15 cellular contexts compared by ENCODE assay signal in genomic region chr20:38196016-38196415, GRCh38. TPM values are rescaled to one million over a fixed set of nuclear protein-coding genes. Genes with fewer than 3 reads are reported as not detected.
DNase-seq lines count a peak whose midpoint lies in the region; ATAC-seq and TF ChIP-seq lines count a peak whose summit lies in the region.
"Had no signal": no experiment of that assay in that cellular context is flagged by ENCODE, and none has a peak within 500 bp of the region (broad histone marks: within the 10 kb centered on the region; RNA-seq: fewer than 3 reads in every experiment).

No MANE protein-coding gene starts in this region.

- intact Hi-C loops in cardiac septum (cut with DNase I) (no loop called here), left cardiac atrium (cut with DNase I) (no loop called here), esophagus squamous epithelium (cut with DNase I) (no loop called here)

- WGBS in esophagus squamous epithelium, 2 donors: 81 to 83% methylated on average over 2 to 5 of the region's 5 CpGs

- peak overlapping the region in 3 of 4 donors; percentile 30 to 70 (median 48) for H3K27ac ChIP-seq in esophagus squamous epithelium
- H3K27ac ChIP-seq: parathyroid adenoma had no signal

- peaks cover 6% of the 10 kb centered on the region for H3K4me1 Mint-ChIP-seq in neural crest cell
- H3K4me1 Mint-ChIP-seq: stimulated activated effector memory CD8-positive, alpha-beta T cell treated with anti-CD3 and anti-CD28 coated beads, Interleukin-12 subunit alpha, Interleukin-12 subunit beta, amount 100 ng/mL, for 72 hours had no signal

- TF ChIP-seq POLR2A in esophagus squamous epithelium (IDR thresholded peaks at IDR 0.05): no peak

- peaks cover 7 to 18% (median 16%) of the 10 kb centered on the region in 3 donors for H3K4me1 ChIP-seq in esophagus squamous epithelium

- no peaks in the 10 kb centered on the region for H3K36me3 Mint-ChIP-seq in neural crest cell (ENCODE audit: low read depth)
- H3K36me3 Mint-ChIP-seq: stimulated activated effector memory CD8-positive, alpha-beta T cell treated with anti-CD3 and anti-CD28 coated beads, Interleukin-12 subunit alpha, Interleukin-12 subunit beta, amount 100 ng/mL, for 72 hours had no signal

- H3K27me3 Mint-ChIP-seq in neural crest cell (ENCODE audit: low read depth): no peaks in the 10 kb centered on the region

- peaks cover 4% of the 10 kb centered on the region for H3K9me3 Mint-ChIP-seq in neural crest cell
- H3K9me3 Mint-ChIP-seq: stimulated activated effector memory CD8-positive, alpha-beta T cell treated with anti-CD3 and anti-CD28 coated beads, Interleukin-12 subunit alpha, Interleukin-12 subunit beta, amount 100 ng/mL, for 72 hours had no signal

- ATAC-seq in left cardiac atrium (no peak), HG03039 (IDR thresholded peaks at IDR 0.05; ENCODE audit: unreplicated experiment) (no peak), HG03159 (IDR thresholded peaks at IDR 0.05; ENCODE audit: unreplicated experiment) (no peak)
- ATAC-seq: stimulated activated effector memory CD8-positive, alpha-beta T cell treated with anti-CD3 and anti-CD28 coated beads, Interleukin-12 subunit alpha, Interleukin-12 subunit beta, amount 100 ng/mL, for 72 hours had no signal

- no peaks in the 10 kb centered on the region for H3K36me3 ChIP-seq in esophagus squamous epithelium

- no peak overlapping the region for H3K4me3 Mint-ChIP-seq in neural crest cell
- H3K4me3 Mint-ChIP-seq: stimulated activated effector memory CD8-positive, alpha-beta T cell treated with anti-CD3 and anti-CD28 coated beads, Interleukin-12 subunit alpha, Interleukin-12 subunit beta, amount 100 ng/mL, for 72 hours had no signal

- H3K27me3 ChIP-seq in esophagus squamous epithelium: peaks cover 0 to 6% (median 0%) of the 10 kb centered on the region in 4 donors

- in situ Hi-C loops in GM13976 (cut with MboI; ENCODE audit: low sequenced_read_pairs, unreplicated experiment): no loop called here

- DNase-seq in cardiac septum (ENCODE audit: low spot score) (peak; percentile 46), left cardiac atrium (no peak), esophagus squamous epithelium (lab: John Stamatoyannopoulos, UW) (no peak), neural crest cell (ENCODE audit: low read depth, low spot score) (no peak), NCI-H2107 treated with DMSO at 0.1 percent for 48 hours (lab: John Stamatoyannopoulos, UW; ENCODE audit: unreplicated experiment) (no peak), GM13976 (ENCODE audit: low spot score) (no peak)
- DNase-seq: activated CD4-positive, alpha-beta T cell treated with anti-CD3 and anti-CD28 coated beads for 1 hour; activated CD8-positive, alpha-beta memory T cell treated with anti-CD3 and anti-CD28 coated beads, Interleukin-2, amount 50 U/mL, for 4 hours; activated naive CD4-positive, alpha-beta T cell treated with Interleukin-2 at 50 U/mL for 16 hours; NCI-H1436; NCI-H345 had no signal

- no peaks in the 10 kb centered on the region for H3K9me3 ChIP-seq in esophagus squamous epithelium

- H3K27ac Mint-ChIP-seq in neural crest cell (ENCODE audit: unreplicated experiment): peak overlapping the region; percentile 75
- H3K27ac Mint-ChIP-seq: stimulated activated effector memory CD8-positive, alpha-beta T cell treated with anti-CD3 and anti-CD28 coated beads, Interleukin-12 subunit alpha, Interleukin-12 subunit beta, amount 100 ng/mL, for 72 hours had no signal

- TF ChIP-seq CTCF in esophagus squamous epithelium (IDR thresholded peaks at IDR 0.05) (no peak), neural crest cell (conservative IDR thresholded peaks at IDR 0.05) (no peak), GM13976 (IDR thresholded peaks at IDR 0.05; ENCODE audit: borderline replicate concordance, control extremely low read depth, extremely low read depth, insufficient read depth, missing control alignments) (no peak)

- no peak overlapping the region for H3K4me3 ChIP-seq in esophagus squamous epithelium

RNA-seq across cellular contexts. Expression of gene TGM2, which starts 30.9 kb away (rescaled TPM):
- 792 TPM for total RNA-seq in cardiac septum
- 100 to 1,000 TPM; 383 to 695 TPM for total RNA-seq in left cardiac atrium
- 10 to 100 TPM in 2 of 4 donors, 1 to 10 TPM in 2; 2.8 to 33.2 (median 11.5) TPM for total RNA-seq in esophagus squamous epithelium
- total RNA-seq in neural crest cell: 1.2 and 1.4 TPM in 2 replicates

Comparison
In these comparisons a context has a peak if more than half of its experiments do, and no peak if none do; other contexts are left out.
1. RNA of gene TGM2, which starts 30.9 kb away (total RNA-seq): 792 TPM in cardiac septum (single experiment) and 383 to 695 TPM in left cardiac atrium; 2.8 to 33.2 TPM in esophagus squamous epithelium and 1.2 to 1.4 TPM in neural crest cell; every median in the first group is over 10 times any median in the second.